ENCODE assay signal across 5 cellular contexts in the genomic region with DNA sequence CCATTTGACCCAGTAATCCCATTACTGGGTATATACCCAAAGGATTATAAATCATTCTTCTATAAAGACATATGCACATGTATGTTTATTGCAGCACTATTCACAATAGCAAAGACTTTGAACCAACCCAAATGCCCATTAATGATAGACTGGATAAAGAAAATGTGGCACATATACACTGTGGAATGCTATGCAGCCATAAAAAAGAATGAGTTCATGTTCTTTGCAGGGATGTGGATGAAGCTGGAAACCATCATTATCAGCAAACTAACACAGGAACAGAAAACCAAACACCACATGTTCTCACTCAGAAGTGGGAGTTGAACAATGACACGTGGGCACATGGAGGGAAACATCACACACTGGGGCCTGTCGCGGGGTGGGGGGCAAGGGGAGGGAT. TPM values are rescaled to one million over a fixed set of nuclear protein-coding genes. Genes with fewer than 3 reads are reported as not detected.
"Had no signal": no experiment of that assay in that cellular context is flagged by ENCODE, and none has a peak within 500 bp of the region (broad histone marks: within the 10 kb centered on the region; RNA-seq: fewer than 3 reads in every experiment).

No MANE protein-coding gene starts in this region.

RNA-seq across cellular contexts. Expression of a gene that starts 7.3 kb away (rescaled TPM):
- total RNA-seq: GM23248, GM23338, H4, H9, HFFc6 had no signal
- polyA plus RNA-seq: GM23248 had no signal
